Comparison of ENCODE assay signal across 18 cellular contexts in genomic region chr9:92507496-92507895, GRCh38. TPM values are rescaled to one million over a fixed set of nuclear protein-coding genes. Genes with fewer than 3 reads are reported as not detected.
DNase-seq lines count a peak whose midpoint lies in the region; ATAC-seq and TF ChIP-seq lines count a peak whose summit lies in the region.
"Had no signal": no experiment of that assay in that cellular context is flagged by ENCODE, and none has a peak within 500 bp of the region (broad histone marks: within the 10 kb centered on the region; RNA-seq: fewer than 3 reads in every experiment).

No MANE protein-coding gene starts in this region.

- H3K27ac ChIP-seq in ACC112 (ENCODE audit: low read depth, low read length) (peak overlapping the region; percentile 90), PC-9 (peak overlapping the region; percentile 99), esophagus muscularis mucosa (replicated peaks in 1 of 4) (peak overlapping the region; percentile 80 to 88 (median 83)), sigmoid colon (peak overlapping the region; percentile 72 to 88 (median 82))

- WGBS in esophagus muscularis mucosa = 53% methylated on average over 4 of the region's 4 CpGs
- WGBS in sigmoid colon, 2 donors = 62% methylated on average over 4 of the region's 4 CpGs

- peak overlapping the region; percentile 1 for H2AFZ ChIP-seq in ACC112 (ENCODE audit: low read length, unreplicated experiment)
- peak overlapping the region; percentile 30 for H2AFZ ChIP-seq in PC-9

- peaks cover 27% of the 10 kb centered on the region for H3F3A ChIP-seq in PC-9 (ENCODE audit: insufficient read depth, low read depth)

- TF ChIP-seq EP300 in esophagus muscularis mucosa (IDR thresholded peaks at IDR 0.05) = no peak
- TF ChIP-seq EP300 in sigmoid colon (IDR thresholded peaks at IDR 0.05) = no peak

- ATAC-seq in activated CD4-positive, CD25-positive, alpha-beta regulatory T cell treated with anti-CD3 and anti-CD28 coated beads, Interleukin-2, amount 50 U/mL, for 24 hours = no peak
- no peak for ATAC-seq in GM21576 (IDR thresholded peaks at IDR 0.05; ENCODE audit: unreplicated experiment)
- ATAC-seq: naive thymus-derived CD4-positive, alpha-beta T cell had no signal

- H3K79me2 ChIP-seq in ACC112 (ENCODE audit: control insufficient read depth, insufficient read depth, low read length, unreplicated experiment) = no peaks in the 10 kb centered on the region
- no peaks in the 10 kb centered on the region for H3K79me2 ChIP-seq in PC-9 (ENCODE audit: low read depth)

- CTCF ChIA-PET in PC-9 (lab: Charles Lee) = no interaction called here

- intact Hi-C loops in PC-9 (cut with micrococcal nuclease; ENCODE audit: unreplicated experiment) = loop anchor here (2.0 kb wide), 2 partner anchors 27 to 179 kb away; no protein-coding TSS in a partner anchor
- intact Hi-C loops in esophagus muscularis mucosa (cut with DNase I) = loop anchor here (5.0 kb wide), 1 partner anchor 125 kb away; no protein-coding TSS in a partner anchor
- intact Hi-C loops in sigmoid colon (cut with DNase I) = loop anchor here (2.0 kb wide), 1 partner anchor 43 kb away; no protein-coding TSS in a partner anchor

- TF ChIP-seq CTCF in PC-9 (conservative IDR thresholded peaks at IDR 0.05) (no peak), esophagus muscularis mucosa (IDR thresholded peaks at IDR 0.05) (no peak), sigmoid colon (IDR thresholded peaks at IDR 0.05) (no peak), GM10266 (IDR thresholded peaks at IDR 0.05; ENCODE audit: control insufficient read depth, insufficient read depth, low read depth, missing control alignments) (no peak)

- POLR2A ChIA-PET in PC-9 (lab: Charles Lee; ENCODE audit: unreplicated experiment) = no interaction called here

- H3K9me3 ChIP-seq in PC-9 (ENCODE audit: insufficient read depth, low read depth) = no peaks in the 10 kb centered on the region
- no peaks in the 10 kb centered on the region for H3K9me3 ChIP-seq in esophagus muscularis mucosa
- H3K9me3 ChIP-seq in sigmoid colon = no peaks in the 10 kb centered on the region

- H3K4me2 ChIP-seq in PC-9 = peak overlapping the region; percentile 89

- H3K36me3 ChIP-seq in ACC112 (ENCODE audit: insufficient read depth, low read length) = no peaks in the 10 kb centered on the region
- H3K36me3 ChIP-seq in PC-9 (ENCODE audit: low read depth) = no peaks in the 10 kb centered on the region
- no peaks in the 10 kb centered on the region for H3K36me3 ChIP-seq in esophagus muscularis mucosa
- no peaks in the 10 kb centered on the region for H3K36me3 ChIP-seq in sigmoid colon

- H3K4me3 ChIP-seq in ACC112 (ENCODE audit: low read depth, low read length) (no peak overlapping the region), PC-9 (no peak overlapping the region), esophagus muscularis mucosa (no peak overlapping the region), sigmoid colon (no peak overlapping the region)

- no peak for DNase-seq in PC-9
- no peak for DNase-seq in esophagus muscularis mucosa (ENCODE audit: extremely low spot score)
- DNase-seq in sigmoid colon = no peak
- DNase-seq in ecto neural progenitor cell (ENCODE audit: low spot score) = no peak
- no peak for DNase-seq in GM10266 (ENCODE audit: extremely low spot score)
- DNase-seq: activated effector memory CD4-positive, alpha-beta T cell treated with Interleukin-2 at 50 U/mL for 16 hours; EL; naive thymus-derived CD4-positive, alpha-beta T cell; NCI-H1930; NCI-H524; stimulated activated CD4-positive, alpha-beta T cell treated with anti-CD3 and anti-CD28 coated beads, Interleukin-2, amount 100 ng/mL, for 48 hours; stimulated activated CD8-positive, alpha-beta memory T cell treated with anti-CD3 and anti-CD28 coated beads, Interleukin-4, amount 100 ng/mL, for 48 hours had no signal

- no peaks in the 10 kb centered on the region for H3K9me2 ChIP-seq in PC-9 (ENCODE audit: insufficient read depth)

- no peaks in the 10 kb centered on the region for H4K20me1 ChIP-seq in PC-9 (ENCODE audit: insufficient read depth)

- H3K4me1 ChIP-seq in ACC112 (ENCODE audit: control insufficient read depth, insufficient read depth, low read length, unreplicated experiment) = peaks cover 36% of the 10 kb centered on the region
- peaks cover 34% of the 10 kb centered on the region for H3K4me1 ChIP-seq in PC-9 (replicated peaks; ENCODE audit: insufficient read depth)
- H3K4me1 ChIP-seq in esophagus muscularis mucosa = peaks cover 20 to 77% (median 70%) of the 10 kb centered on the region in 4 donors
- peaks cover 0 to 74% (median 64%) of the 10 kb centered on the region in 4 donors for H3K4me1 ChIP-seq in sigmoid colon

- BruUV-seq in PC-9 (replicated peaks; lab: Mats Ljungman, UMichigan) = no TSS peak

- H3K27me3 ChIP-seq in ACC112 (ENCODE audit: insufficient read depth, low read length) = no peaks in the 10 kb centered on the region
- no peaks in the 10 kb centered on the region for H3K27me3 ChIP-seq in PC-9 (ENCODE audit: insufficient read depth, low read depth)
- H3K27me3 ChIP-seq in esophagus muscularis mucosa = no peaks in the 10 kb centered on the region
- H3K27me3 ChIP-seq in sigmoid colon = no peaks in the 10 kb centered on the region

- TF ChIP-seq POLR2A in esophagus muscularis mucosa (IDR thresholded peaks at IDR 0.05; ENCODE audit: low read depth) = no peak
- no peak for TF ChIP-seq POLR2A in sigmoid colon (IDR thresholded peaks at IDR 0.05)

RNA-seq across cellular contexts. Expression of gene ASPN, which starts 25.2 kb away (rescaled TPM):
- total RNA-seq in PC-9 (2021) (not detected in 2 replicates), esophagus muscularis mucosa (10 to 100 TPM in 3 of 4 donors, 1 to 10 TPM in 1; 9.1 to 21.6 (median 14.5) TPM), sigmoid colon (10 to 100 TPM in 3 of 4 donors, 1 to 10 TPM in 1; 9.4 to 96.9 (median 20.2) TPM)
- polyA plus RNA-seq in sigmoid colon = 1 to 10 TPM; 1.5 to 2.5 (median 1.8) TPM
- total RNA-seq: H4; naive thymus-derived CD4-positive, alpha-beta T cell; renal cortical epithelial cell; T-helper 1 cell treated with Interleukin-12 subunit alpha and Interleukin-12 subunit beta and Interleukin-4 antibody, amounts not matched to agents 30 ng/mL and 1 ng/mL, for 36 hours had no signal
- polyA plus RNA-seq: naive thymus-derived CD4-positive, alpha-beta T cell had no signal

RNA-seq across cellular contexts. Expression of gene ECM2, which starts 28.3 kb away (rescaled TPM):
- total RNA-seq in PC-9 (2021) = 1.9 and 3.1 TPM in 2 replicates
- total RNA-seq in esophagus muscularis mucosa = 10 to 100 TPM in 2 of 4 donors, 1 to 10 TPM in 2; 8.1 to 11.7 (median 9.8) TPM
- total RNA-seq in sigmoid colon = 10 to 100 TPM in 1 of 4 donors, 1 to 10 TPM in 3; 3.3 to 19.7 (median 7.8) TPM
- 1 to 10 TPM in 2 of 3 donors, not detected in 1; 1.2 to 1.7 TPM for polyA plus RNA-seq in sigmoid colon
- total RNA-seq: naive thymus-derived CD4-positive, alpha-beta T cell; T-helper 1 cell treated with Interleukin-12 subunit alpha and Interleukin-12 subunit beta and Interleukin-4 antibody, amounts not matched to agents 30 ng/mL and 1 ng/mL, for 36 hours had no signal
- polyA plus RNA-seq: naive thymus-derived CD4-positive, alpha-beta T cell had no signal

Comparison
In these comparisons a context has a peak if more than half of its experiments do, and no peak if none do; other contexts are left out.
1. RNA of gene ASPN, which starts 25.2 kb away (total RNA-seq): 9.4 to 96.9 TPM in sigmoid colon and 9.1 to 21.6 TPM in esophagus muscularis mucosa; not detected in PC-9; every median in the first group is over 10 times any median in the second.
2. Peak in every context shown above with its lines, with median percentiles within 50 percentile points of each other: H3K27ac ChIP-seq.